10 cellular contexts compared by ENCODE assay signal in the genomic region with DNA sequence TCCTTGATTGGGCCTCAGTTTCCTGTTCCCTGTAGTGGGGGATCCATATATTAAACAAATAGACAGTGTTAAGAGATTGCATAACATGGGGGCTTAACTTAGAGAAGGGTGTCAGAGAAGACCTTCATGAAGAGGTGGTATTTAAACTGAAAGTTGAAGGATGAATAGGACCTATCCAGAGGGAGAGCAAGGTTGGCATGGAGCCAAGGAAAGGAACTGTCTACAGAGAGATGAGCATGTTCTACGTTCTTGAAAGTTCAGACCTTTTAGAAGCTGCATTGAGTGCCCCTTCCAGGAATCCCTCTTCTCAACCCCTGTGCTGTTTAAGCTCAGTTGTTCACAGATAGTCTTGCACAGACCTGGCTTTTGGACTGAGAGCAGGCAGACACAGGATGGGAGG. TPM values are rescaled to one million over a fixed set of nuclear protein-coding genes. Genes with fewer than 3 reads are reported as not detected.
A peak's percentile ranks its signal among the peaks of the same experiment; 100 is the strongest.
DNase-seq lines count a peak whose midpoint lies in the region; ATAC-seq lines count a peak whose summit lies in the region.
"Had no signal": no experiment of that assay in that cellular context is flagged by ENCODE, and none has a peak within 500 bp of the region (broad histone marks: within the 10 kb centered on the region; RNA-seq: fewer than 3 reads in every experiment).

No MANE protein-coding gene starts in this region.

- ATAC-seq in activated naive CD8-positive, alpha-beta T cell treated with anti-CD3 and anti-CD28 coated beads, Interleukin-2, amount 50 U/mL, for 24 hours, result no peak
- no peak for ATAC-seq in GM21786 (IDR thresholded peaks at IDR 0.05; ENCODE audit: unreplicated experiment)

- H3K36me3 ChIP-seq in BLaER1 (peaks cover 59% of the 10 kb centered on the region), mesenchymal stem cell (ENCODE audit: control insufficient read depth in 1 of 2, insufficient read depth in 2 of 2, low read depth in 1 of 2, low read length in 2 of 2) (peaks cover 30 to 47% of the 10 kb centered on the region in 2 experiments)

- H3K9me3 Mint-ChIP-seq in activated naive CD8-positive, alpha-beta T cell treated with anti-CD3 and anti-CD28 coated beads, Interleukin-2, amount 50 U/mL, for 24 hours, result no peaks in the 10 kb centered on the region

- H3K14ac ChIP-seq in mesenchymal stem cell (ENCODE audit: low read length in 2 of 2), result no peak overlapping the region

- peak overlapping the region; percentile 20; the same call in 1 of the 2 replicates for H3K9ac ChIP-seq in BLaER1
- peak overlapping the region; percentile 99 for H3K9ac ChIP-seq in mesenchymal stem cell (ENCODE audit: low read length)

- H4K8ac ChIP-seq in mesenchymal stem cell (ENCODE audit: low read length), result no peak overlapping the region

- H3K27ac ChIP-seq in BLaER1 (no peak overlapping the region), mesenchymal stem cell (ENCODE audit: low read length, poor library complexity, severe bottlenecking) (no peak overlapping the region)

- WGBS in mesenchymal stem cell, result 93% methylated on average over 1 of the region's 1 CpG

- H3K27me3 Mint-ChIP-seq in activated naive CD8-positive, alpha-beta T cell treated with anti-CD3 and anti-CD28 coated beads, Interleukin-2, amount 50 U/mL, for 24 hours, result no peaks in the 10 kb centered on the region

- H2BK12ac ChIP-seq in mesenchymal stem cell (ENCODE audit: low read length in 2 of 2), result no peak overlapping the region

- no peak overlapping the region for H2BK5ac ChIP-seq in mesenchymal stem cell (ENCODE audit: low read depth, low read length, poor library complexity, severe bottlenecking)

- H3K4me1 ChIP-seq in BLaER1 (peaks cover 21% of the 10 kb centered on the region), mesenchymal stem cell (ENCODE audit: control insufficient read depth, insufficient read depth, low read depth, low read length) (peaks cover 7% of the 10 kb centered on the region)

- H3K23ac ChIP-seq in mesenchymal stem cell (ENCODE audit: low read length in 2 of 2), result no peak overlapping the region

- no peaks in the 10 kb centered on the region for H3K9me3 ChIP-seq in BLaER1
- H3K9me3 ChIP-seq in mesenchymal stem cell (ENCODE audit: control insufficient read depth, low read length), result no peaks in the 10 kb centered on the region

- no peak overlapping the region for H2AFZ ChIP-seq in mesenchymal stem cell (ENCODE audit: low read depth, low read length)

- no peaks in the 10 kb centered on the region for H3K27me3 ChIP-seq in BLaER1
- H3K27me3 ChIP-seq in mesenchymal stem cell (ENCODE audit: control insufficient read depth in 1 of 2, insufficient read depth in 1 of 2, low read length in 2 of 2), result no peaks in the 10 kb centered on the region

- no peak overlapping the region for H3K4ac ChIP-seq in mesenchymal stem cell (ENCODE audit: low read depth in 1 of 2, low read length in 2 of 2)

- intact Hi-C loops in posterior cingulate gyrus (cut with DNase I), result loop anchor here (10.0 kb wide), 1 partner anchor 304 kb away; the partner anchor contains the start of gene FLNB

- H3K27ac Mint-ChIP-seq in activated naive CD8-positive, alpha-beta T cell treated with anti-CD3 and anti-CD28 coated beads, Interleukin-2, amount 50 U/mL, for 24 hours, result no peak overlapping the region

- no peak overlapping the region for H4K91ac ChIP-seq in mesenchymal stem cell (ENCODE audit: low read length)

- DNase-seq in EH (ENCODE audit: low read depth) (peak; percentile 19), mesenchymal stem cell (peak; percentile 24), NCI-H524 (lab: John Stamatoyannopoulos, UW) (no peak), RPMI8226 (no peak), posterior cingulate gyrus (no peak)
- no peak for DNase-seq in activated naive CD8-positive, alpha-beta T cell treated with anti-CD3 and anti-CD28 coated beads, Interleukin-2, amount 50 U/mL, for 24 hours
- DNase-seq: NCI-H446 treated with DMSO at 0.1 percent for 48 hours, T1000 had no signal

- no peak overlapping the region for H2AK5ac ChIP-seq in mesenchymal stem cell (ENCODE audit: low read length, severe bottlenecking)

- H3K4me2 ChIP-seq in BLaER1, result peak overlapping the region; percentile 91
- H3K4me2 ChIP-seq in mesenchymal stem cell (ENCODE audit: low read length, poor library complexity, severe bottlenecking), result no peak overlapping the region

- H3K4me3 ChIP-seq in BLaER1, result no peak overlapping the region
- peak overlapping the region in 1 of 2 experiments; percentile 85 for H3K4me3 ChIP-seq in mesenchymal stem cell (ENCODE audit: insufficient read depth in 1 of 2, low read depth in 1 of 2, low read length in 2 of 2)

- no peak overlapping the region for H2BK15ac ChIP-seq in mesenchymal stem cell (ENCODE audit: low read depth, poor library complexity, severe bottlenecking)

- H3K4me3 Mint-ChIP-seq in activated naive CD8-positive, alpha-beta T cell treated with anti-CD3 and anti-CD28 coated beads, Interleukin-2, amount 50 U/mL, for 24 hours, result peak overlapping the region; percentile 94

- H3K4me1 Mint-ChIP-seq in activated naive CD8-positive, alpha-beta T cell treated with anti-CD3 and anti-CD28 coated beads, Interleukin-2, amount 50 U/mL, for 24 hours, result peaks cover 44% of the 10 kb centered on the region

- H2BK120ac ChIP-seq in mesenchymal stem cell (ENCODE audit: low read depth, low read length), result no peak overlapping the region

- H3K36me3 Mint-ChIP-seq in activated naive CD8-positive, alpha-beta T cell treated with anti-CD3 and anti-CD28 coated beads, Interleukin-2, amount 50 U/mL, for 24 hours (ENCODE audit: low read depth), result peaks cover 49% of the 10 kb centered on the region

- H4K20me1 ChIP-seq in BLaER1, result peaks cover 54% of the 10 kb centered on the region

- peaks cover 19% of the 10 kb centered on the region for H3K79me1 ChIP-seq in mesenchymal stem cell (replicated peaks; ENCODE audit: low read length, poor library complexity, severe bottlenecking)

- H3K18ac ChIP-seq in mesenchymal stem cell (ENCODE audit: low read depth in 1 of 2, low read length in 2 of 2), result no peak overlapping the region

RNA-seq across cellular contexts. Expression of gene HTD2, which starts 2.4 kb away (rescaled TPM):
- 4.0 TPM for polyA plus RNA-seq in mesenchymal stem cell (2013, experiment 1 of 2)
- polyA plus RNA-seq in mesenchymal stem cell (2013, experiment 2 of 2), result 5.2 TPM

RNA-seq across cellular contexts. Expression of gene RPP14, which starts 2.7 kb away (rescaled TPM):
- 11.6 TPM for polyA plus RNA-seq in mesenchymal stem cell (2013, experiment 1 of 2)
- polyA plus RNA-seq in mesenchymal stem cell (2013, experiment 2 of 2), result 11.5 TPM

RNA-seq across cellular contexts. Expression of gene PXK, which starts 24.0 kb away (rescaled TPM):
- 35.4 TPM for polyA plus RNA-seq in mesenchymal stem cell (2013, experiment 1 of 2)
- polyA plus RNA-seq in mesenchymal stem cell (2013, experiment 2 of 2), result 33.7 TPM

Comparison
In these comparisons a context has a peak if more than half of its experiments do, and no peak if none do; other contexts are left out.
1. DNase-seq: peak in EH (single experiment) and mesenchymal stem cell (single experiment); none in activated naive CD8-positive, alpha-beta T cell treated with anti-CD3 and anti-CD28 coated beads, Interleukin-2, amount 50 U/mL, for 24 hours (single experiment), NCI-H524 (0 of 2), RPMI8226 (single experiment) and posterior cingulate gyrus (0 of 10).